ENCODE assay signal across 1 cellular context in the genomic region with DNA sequence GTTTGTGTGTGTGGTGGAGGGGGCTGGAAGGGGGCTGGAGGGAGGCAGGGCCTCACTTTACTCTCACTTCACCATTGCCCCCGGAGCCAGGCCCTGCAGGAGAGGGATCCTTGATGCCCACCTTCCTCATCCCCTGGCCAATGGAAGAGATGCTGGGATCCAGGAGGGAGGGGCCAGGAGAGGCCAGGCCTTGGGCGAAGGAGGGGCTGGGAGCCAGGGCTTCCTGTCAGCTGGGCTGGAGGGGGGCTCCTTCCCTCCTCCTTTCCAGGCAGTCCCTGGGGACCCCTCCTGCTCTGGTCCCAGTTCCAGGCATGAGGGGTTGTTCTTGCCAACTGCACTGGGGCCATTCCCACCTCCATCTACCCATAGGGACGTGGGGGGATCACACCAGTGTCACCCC.
TF ChIP-seq lines count a peak whose summit lies in the region.

No MANE protein-coding gene starts in this region.

TF ChIP-seq in WTC11, 78 proteins besides CTCF, POLR2A, EP300 and RAD21 (continued from another document):
- TF ChIP-seq IRF1 (CRISPR knock-in tag; IDR thresholded peaks at IDR 0.05) (no peak), CREB1 (CRISPR knock-in tag; IDR thresholded peaks at IDR 0.05) (no peak), JAZF1 (CRISPR knock-in tag; IDR thresholded peaks at IDR 0.05) (no peak), RELA (CRISPR knock-in tag; IDR thresholded peaks at IDR 0.05; ENCODE audit: borderline replicate concordance) (no peak), TCF7 (CRISPR knock-in tag; IDR thresholded peaks at IDR 0.05; ENCODE audit: low read depth) (no peak), NR3C1 (CRISPR knock-in tag; conservative IDR thresholded peaks at IDR 0.05; ENCODE audit: low read depth) (no peak), AR (CRISPR knock-in tag; IDR thresholded peaks at IDR 0.05) (no peak), MLX (CRISPR knock-in tag; IDR thresholded peaks at IDR 0.05) (no peak), KAT7 (CRISPR knock-in tag; IDR thresholded peaks at IDR 0.05; ENCODE audit: borderline replicate concordance) (no peak), ERG (CRISPR knock-in tag; IDR thresholded peaks at IDR 0.05) (no peak)
- TF ChIP-seq, protein P1, sequence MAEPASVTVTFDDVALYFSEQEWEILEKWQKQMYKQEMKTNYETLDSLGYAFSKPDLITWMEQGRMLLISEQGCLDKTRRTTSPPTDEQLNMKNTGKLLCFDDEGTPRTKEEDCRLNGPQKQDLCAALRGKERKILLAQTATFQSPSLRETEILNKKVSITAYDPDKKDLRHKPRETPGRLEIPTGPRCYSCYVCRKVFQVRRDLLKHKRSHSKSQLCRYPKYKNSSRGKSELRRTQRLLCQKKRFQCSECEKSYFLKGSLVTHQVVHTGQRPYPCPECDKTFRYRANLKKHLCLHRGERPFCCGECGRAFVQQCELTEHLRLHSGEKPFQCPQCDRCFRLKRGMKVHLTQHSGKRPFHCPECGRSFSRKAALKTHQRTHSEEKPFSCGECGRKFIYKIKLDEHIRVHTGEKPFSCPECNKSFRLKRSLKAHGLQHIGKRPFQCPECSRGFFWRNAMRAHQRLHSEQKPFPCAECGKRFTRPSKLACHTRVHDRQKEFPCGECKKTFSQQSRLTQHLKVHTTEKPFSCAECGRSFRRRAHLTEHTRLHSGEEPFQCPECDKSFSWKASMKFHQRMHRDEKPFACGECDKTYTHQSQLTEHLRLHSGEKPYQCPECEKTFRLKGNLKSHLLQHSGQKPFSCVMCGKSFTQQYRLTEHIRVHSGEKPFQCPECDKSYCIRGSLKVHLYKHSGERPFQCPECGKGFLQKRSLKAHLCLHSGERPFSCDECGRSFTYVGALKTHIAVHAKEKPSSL (CRISPR knock-in tag; conservative IDR thresholded peaks at IDR 0.05), result no peak
- TF ChIP-seq, protein P2, sequence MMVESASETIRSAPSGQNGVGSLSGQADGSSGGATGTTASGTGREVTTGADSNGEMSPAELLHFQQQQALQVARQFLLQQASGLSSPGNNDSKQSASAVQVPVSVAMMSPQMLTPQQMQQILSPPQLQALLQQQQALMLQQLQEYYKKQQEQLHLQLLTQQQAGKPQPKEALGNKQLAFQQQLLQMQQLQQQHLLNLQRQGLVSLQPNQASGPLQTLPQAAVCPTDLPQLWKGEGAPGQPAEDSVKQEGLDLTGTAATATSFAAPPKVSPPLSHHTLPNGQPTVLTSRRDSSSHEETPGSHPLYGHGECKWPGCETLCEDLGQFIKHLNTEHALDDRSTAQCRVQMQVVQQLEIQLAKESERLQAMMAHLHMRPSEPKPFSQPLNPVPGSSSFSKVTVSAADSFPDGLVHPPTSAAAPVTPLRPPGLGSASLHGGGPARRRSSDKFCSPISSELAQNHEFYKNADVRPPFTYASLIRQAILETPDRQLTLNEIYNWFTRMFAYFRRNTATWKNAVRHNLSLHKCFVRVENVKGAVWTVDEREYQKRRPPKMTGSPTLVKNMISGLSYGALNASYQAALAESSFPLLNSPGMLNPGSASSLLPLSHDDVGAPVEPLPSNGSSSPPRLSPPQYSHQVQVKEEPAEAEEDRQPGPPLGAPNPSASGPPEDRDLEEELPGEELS (CRISPR knock-in tag; IDR thresholded peaks at IDR 0.05), result no peak
